9 cellular contexts compared by ENCODE assay signal in genomic region chr9:112020680-112021596, GRCh38.
DNase-seq lines count a peak whose midpoint lies in the region; ATAC-seq and TF ChIP-seq lines count a peak whose summit lies in the region.
"Had no signal": no experiment of that assay in that cellular context is flagged by ENCODE, and none has a peak within 500 bp of the region (broad histone marks: within the 10 kb centered on the region; RNA-seq: fewer than 3 reads in every experiment).

No MANE protein-coding gene starts in this region.

- DNase-seq in astrocyte of the hippocampus (ENCODE audit: low read depth, low spot score) (peak; percentile 37), SK-N-DZ (ENCODE audit: low spot score) (no peak), NCI-H2029 (lab: John Stamatoyannopoulos, UW) (no peak), CD14-positive monocyte (ENCODE audit: low spot score) (no peak)
- DNase-seq: anterior cingulate cortex had no signal

- H3K4me3 Mint-ChIP-seq in CD14-positive monocyte = no peak overlapping the region

- H3K9ac ChIP-seq in rectal smooth muscle tissue (ENCODE audit: low read length) = no peak overlapping the region

- H3K27ac Mint-ChIP-seq in CD14-positive monocyte = no peak overlapping the region

- peaks cover 3% of the 10 kb centered on the region for H3K4me1 Mint-ChIP-seq in CD14-positive monocyte

- H3K4me1 ChIP-seq in rectal smooth muscle tissue (ENCODE audit: control insufficient read depth, insufficient read depth, low read length) = peaks cover 3% of the 10 kb centered on the region

- peaks cover 12 to 26% (median 24%) of the 10 kb centered on the region in 3 donors for H3K27me3 Mint-ChIP-seq in CD14-positive monocyte (ENCODE audit: low read depth in 3 of 3)

- TF ChIP-seq CTCF in CD14-positive monocyte (IDR thresholded peaks at IDR 0.05) = no peak

- no peaks in the 10 kb centered on the region for H3K36me3 Mint-ChIP-seq in CD14-positive monocyte

- intact Hi-C loops in CD14-positive monocyte (cut with micrococcal nuclease) = no loop called here

- peak; percentile 68 for ATAC-seq in GM19035 (IDR thresholded peaks at IDR 0.05; ENCODE audit: unreplicated experiment)
- ATAC-seq in HG03108 (IDR thresholded peaks at IDR 0.05; ENCODE audit: unreplicated experiment) = peak; percentile 76
- no peak for ATAC-seq in GM19023 (IDR thresholded peaks at IDR 0.05; ENCODE audit: unreplicated experiment)

- no peaks in the 10 kb centered on the region for H3K27me3 ChIP-seq in rectal smooth muscle tissue (ENCODE audit: control insufficient read depth, insufficient read depth, low read length)

- no peaks in the 10 kb centered on the region for H3K36me3 ChIP-seq in rectal smooth muscle tissue (ENCODE audit: control insufficient read depth, insufficient read depth, low read length)

- peaks cover 0 to 4% (median 0%) of the 10 kb centered on the region in 7 donors for H3K9me3 Mint-ChIP-seq in CD14-positive monocyte

- H3K27ac ChIP-seq in rectal smooth muscle tissue (ENCODE audit: low read depth, low read length) = peak overlapping the region; percentile 11

- no peak overlapping the region for H3K4me3 ChIP-seq in rectal smooth muscle tissue (ENCODE audit: low read length)
